Comparison of ENCODE assay signal across 1 cellular context in genomic region chr5:143134900-143135299, GRCh38.
TF ChIP-seq lines count a peak whose summit lies in the region.

No MANE protein-coding gene starts in this region.

TF ChIP-seq in K562, 482 proteins besides CTCF, POLR2A, EP300 and RAD21 (continued from another document):
- TF ChIP-seq TSHZ1 (CRISPR knock-in tag; IDR thresholded peaks at IDR 0.05) (no peak), DACH1 (IDR thresholded peaks at IDR 0.05; ENCODE audit: partially characterized antibody) (no peak), MAX (CRISPR knock-in tag; IDR thresholded peaks at IDR 0.05) (no peak), ZBTB8A (IDR thresholded peaks at IDR 0.05; ENCODE audit: partially characterized antibody) (no peak), ZBTB33 (CRISPR knock-in tag; IDR thresholded peaks at IDR 0.05) (no peak), SMC3 (conservative IDR thresholded peaks at IDR 0.05; ENCODE audit: insufficient read depth, low read depth, low read length) (no peak), ZNF76 (CRISPR knock-in tag; IDR thresholded peaks at IDR 0.05; ENCODE audit: borderline replicate concordance) (no peak), DLX4 (CRISPR knock-in tag; IDR thresholded peaks at IDR 0.05) (no peak), FOSL1 (tag; conservative IDR thresholded peaks at IDR 0.05) (peak; percentile 58), HDAC2 (IDR thresholded peaks at IDR 0.05) (no peak), BRD9 (IDR thresholded peaks at IDR 0.05; ENCODE audit: low read depth, partially characterized antibody) (no peak), ZBTB40 (IDR thresholded peaks at IDR 0.05) (no peak), ZBTB40 (CRISPR knock-in tag; IDR thresholded peaks at IDR 0.05) (no peak), ZNF282 (CRISPR knock-in tag; IDR thresholded peaks at IDR 0.05) (no peak), HNRNPK (IDR thresholded peaks at IDR 0.05; ENCODE audit: low read depth, low read length, poor library complexity, severe bottlenecking) (no peak), ZNF589 (CRISPR knock-in tag; IDR thresholded peaks at IDR 0.05; ENCODE audit: low read depth) (no peak)
